ENCODE assay signal across 1 cellular context in the genomic region with DNA sequence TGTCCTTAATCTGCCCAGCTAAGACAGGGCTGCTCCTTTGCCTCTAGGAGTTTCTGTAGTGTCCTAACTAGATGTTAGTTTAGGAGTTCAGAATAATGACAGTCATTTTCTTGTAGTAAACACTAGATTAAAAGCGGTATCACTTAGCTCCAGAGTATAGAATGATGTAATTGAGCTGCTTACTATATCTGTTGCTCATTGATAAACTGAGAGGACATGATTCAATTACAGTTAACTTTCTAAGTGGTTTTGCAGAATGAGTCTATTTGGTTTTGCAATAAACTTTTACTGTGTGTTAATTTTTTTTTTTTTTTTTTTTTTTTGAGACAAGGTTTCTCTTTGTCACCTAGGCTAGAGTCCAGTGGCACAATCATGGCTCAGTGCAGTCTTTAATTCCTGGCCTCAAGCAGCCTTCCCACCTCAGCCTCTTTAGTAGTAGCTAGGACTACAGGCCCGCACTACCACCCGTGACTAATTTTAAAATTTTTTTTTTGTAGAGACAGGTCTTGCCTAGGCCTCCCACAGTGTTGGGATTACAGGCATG.
TF ChIP-seq lines count a peak whose summit lies in the region.

No MANE protein-coding gene starts in this region.

TF ChIP-seq in HEK293, 187 proteins besides CTCF, POLR2A, EP300 and RAD21 (continued from another document and continues in another):
- TF ChIP-seq, protein P1, sequence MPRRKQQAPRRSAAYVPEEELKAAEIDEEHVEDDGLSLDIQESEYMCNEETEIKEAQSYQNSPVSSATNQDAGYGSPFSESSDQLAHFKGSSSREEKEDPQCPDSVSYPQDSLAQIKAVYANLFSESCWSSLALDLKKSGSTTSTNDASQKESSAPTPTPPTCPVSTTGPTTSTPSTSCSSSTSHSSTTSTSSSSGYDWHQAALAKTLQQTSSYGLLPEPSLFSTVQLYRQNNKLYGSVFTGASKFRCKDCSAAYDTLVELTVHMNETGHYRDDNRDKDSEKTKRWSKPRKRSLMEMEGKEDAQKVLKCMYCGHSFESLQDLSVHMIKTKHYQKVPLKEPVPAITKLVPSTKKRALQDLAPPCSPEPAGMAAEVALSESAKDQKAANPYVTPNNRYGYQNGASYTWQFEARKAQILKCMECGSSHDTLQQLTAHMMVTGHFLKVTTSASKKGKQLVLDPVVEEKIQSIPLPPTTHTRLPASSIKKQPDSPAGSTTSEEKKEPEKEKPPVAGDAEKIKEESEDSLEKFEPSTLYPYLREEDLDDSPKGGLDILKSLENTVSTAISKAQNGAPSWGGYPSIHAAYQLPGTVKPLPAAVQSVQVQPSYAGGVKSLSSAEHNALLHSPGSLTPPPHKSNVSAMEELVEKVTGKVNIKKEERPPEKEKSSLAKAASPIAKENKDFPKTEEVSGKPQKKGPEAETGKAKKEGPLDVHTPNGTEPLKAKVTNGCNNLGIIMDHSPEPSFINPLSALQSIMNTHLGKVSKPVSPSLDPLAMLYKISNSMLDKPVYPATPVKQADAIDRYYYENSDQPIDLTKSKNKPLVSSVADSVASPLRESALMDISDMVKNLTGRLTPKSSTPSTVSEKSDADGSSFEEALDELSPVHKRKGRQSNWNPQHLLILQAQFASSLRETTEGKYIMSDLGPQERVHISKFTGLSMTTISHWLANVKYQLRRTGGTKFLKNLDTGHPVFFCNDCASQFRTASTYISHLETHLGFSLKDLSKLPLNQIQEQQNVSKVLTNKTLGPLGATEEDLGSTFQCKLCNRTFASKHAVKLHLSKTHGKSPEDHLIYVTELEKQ (tag by site-specific recombination; IDR thresholded peaks at IDR 0.05; ENCODE audit: borderline replicate concordance), result peak; percentile 63; the same call in 1 of the 2 replicates
- TF ChIP-seq, protein P2, sequence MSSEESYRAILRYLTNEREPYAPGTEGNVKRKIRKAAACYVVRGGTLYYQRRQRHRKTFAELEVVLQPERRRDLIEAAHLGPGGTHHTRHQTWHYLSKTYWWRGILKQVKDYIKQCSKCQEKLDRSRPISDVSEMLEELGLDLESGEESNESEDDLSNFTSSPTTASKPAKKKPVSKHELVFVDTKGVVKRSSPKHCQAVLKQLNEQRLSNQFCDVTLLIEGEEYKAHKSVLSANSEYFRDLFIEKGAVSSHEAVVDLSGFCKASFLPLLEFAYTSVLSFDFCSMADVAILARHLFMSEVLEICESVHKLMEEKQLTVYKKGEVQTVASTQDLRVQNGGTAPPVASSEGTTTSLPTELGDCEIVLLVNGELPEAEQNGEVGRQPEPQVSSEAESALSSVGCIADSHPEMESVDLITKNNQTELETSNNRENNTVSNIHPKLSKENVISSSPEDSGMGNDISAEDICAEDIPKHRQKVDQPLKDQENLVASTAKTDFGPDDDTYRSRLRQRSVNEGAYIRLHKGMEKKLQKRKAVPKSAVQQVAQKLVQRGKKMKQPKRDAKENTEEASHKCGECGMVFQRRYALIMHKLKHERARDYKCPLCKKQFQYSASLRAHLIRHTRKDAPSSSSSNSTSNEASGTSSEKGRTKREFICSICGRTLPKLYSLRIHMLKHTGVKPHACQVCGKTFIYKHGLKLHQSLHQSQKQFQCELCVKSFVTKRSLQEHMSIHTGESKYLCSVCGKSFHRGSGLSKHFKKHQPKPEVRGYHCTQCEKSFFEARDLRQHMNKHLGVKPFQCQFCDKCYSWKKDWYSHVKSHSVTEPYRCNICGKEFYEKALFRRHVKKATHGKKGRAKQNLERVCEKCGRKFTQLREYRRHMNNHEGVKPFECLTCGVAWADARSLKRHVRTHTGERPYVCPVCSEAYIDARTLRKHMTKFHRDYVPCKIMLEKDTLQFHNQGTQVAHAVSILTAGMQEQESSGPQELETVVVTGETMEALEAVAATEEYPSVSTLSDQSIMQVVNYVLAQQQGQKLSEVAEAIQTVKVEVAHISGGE (tag by site-specific recombination; conservative IDR thresholded peaks at IDR 0.05; ENCODE audit: low read depth), result no peak
- TF ChIP-seq, protein P3, sequence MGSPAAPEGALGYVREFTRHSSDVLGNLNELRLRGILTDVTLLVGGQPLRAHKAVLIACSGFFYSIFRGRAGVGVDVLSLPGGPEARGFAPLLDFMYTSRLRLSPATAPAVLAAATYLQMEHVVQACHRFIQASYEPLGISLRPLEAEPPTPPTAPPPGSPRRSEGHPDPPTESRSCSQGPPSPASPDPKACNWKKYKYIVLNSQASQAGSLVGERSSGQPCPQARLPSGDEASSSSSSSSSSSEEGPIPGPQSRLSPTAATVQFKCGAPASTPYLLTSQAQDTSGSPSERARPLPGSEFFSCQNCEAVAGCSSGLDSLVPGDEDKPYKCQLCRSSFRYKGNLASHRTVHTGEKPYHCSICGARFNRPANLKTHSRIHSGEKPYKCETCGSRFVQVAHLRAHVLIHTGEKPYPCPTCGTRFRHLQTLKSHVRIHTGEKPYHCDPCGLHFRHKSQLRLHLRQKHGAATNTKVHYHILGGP (tag by site-specific recombination; IDR thresholded peaks at IDR 0.05), result no peak
- TF ChIP-seq ZNF600 (tag by site-specific recombination; IDR thresholded peaks at IDR 0.05) (peak; percentile 74; the same call in 1 of the 2 replicates), MZF1 (tag by site-specific recombination; IDR thresholded peaks at IDR 0.05; ENCODE audit: borderline replicate concordance) (no peak), FEZF1 (tag by site-specific recombination; IDR thresholded peaks at IDR 0.05) (peak; percentile 80), PRDM1 (tag by site-specific recombination; IDR thresholded peaks at IDR 0.05) (peak; percentile 53), ZNF654 (tag by site-specific recombination; IDR thresholded peaks at IDR 0.05; ENCODE audit: low read depth) (peak; percentile 20), ZNF433 (tag by site-specific recombination; IDR thresholded peaks at IDR 0.05; ENCODE audit: low read depth) (no peak), SETDB1 (IDR thresholded peaks at IDR 0.05; ENCODE audit: insufficient read length, low read length) (no peak), ZNF629 (tag by site-specific recombination; IDR thresholded peaks at IDR 0.05) (peak; percentile 94), GLIS1 (tag by site-specific recombination; IDR thresholded peaks at IDR 0.05) (peak; percentile 82), ZNF2 (tag by site-specific recombination; IDR thresholded peaks at IDR 0.05) (peak; percentile 76), ZNF501 (tag by site-specific recombination; IDR thresholded peaks at IDR 0.05) (peak; percentile 62; the same call in 1 of the 2 replicates), OVOL3 (tag by site-specific recombination; IDR thresholded peaks at IDR 0.05) (peak; percentile 87), ZFP69B (tag by site-specific recombination; IDR thresholded peaks at IDR 0.05) (peak; percentile 54; the same call in 1 of the 2 replicates), ZNF701 (tag by site-specific recombination; IDR thresholded peaks at IDR 0.05) (no peak), ZNF146 (tag by site-specific recombination; IDR thresholded peaks at IDR 0.05) (0 out of 2 replicates have a peak, but pooled peaks have one; percentile 2), ZNF174 (tag by site-specific recombination; IDR thresholded peaks at IDR 0.05) (no peak), TCF7L2 (IDR thresholded peaks at IDR 0.05; ENCODE audit: borderline replicate concordance, low read depth, low read length) (peak; percentile 74; the same call in 1 of the 2 replicates), ZNF394 (tag by site-specific recombination; IDR thresholded peaks at IDR 0.05; ENCODE audit: borderline replicate concordance) (peak; percentile 45; the same call in 1 of the 2 replicates), ZBTB1 (tag by site-specific recombination; IDR thresholded peaks at IDR 0.05) (peak; percentile 79; the same call in 1 of the 2 replicates), ZNF184 (tag by site-specific recombination; IDR thresholded peaks at IDR 0.05) (0 out of 2 replicates have a peak, but pooled peaks have one; percentile 56), ZNF366 (tag by site-specific recombination; conservative IDR thresholded peaks at IDR 0.05) (peak; percentile 83), ZNF10 (tag by site-specific recombination; IDR thresholded peaks at IDR 0.05) (peak; percentile 33; the same call in 1 of the 2 replicates), SCRT1 (tag by site-specific recombination; IDR thresholded peaks at IDR 0.05; ENCODE audit: borderline replicate concordance) (peak; percentile 97), ZSCAN23 (tag by site-specific recombination; IDR thresholded peaks at IDR 0.05) (0 out of 2 replicates have a peak, but pooled peaks have one; percentile 50), ZNF837 (tag by site-specific recombination; IDR thresholded peaks at IDR 0.05) (no peak), TRIM28 (IDR thresholded peaks at IDR 0.05; ENCODE audit: borderline replicate concordance, low read length) (peak; percentile 35; the same call in 1 of the 2 replicates), ZFP37 (tag by site-specific recombination; IDR thresholded peaks at IDR 0.05) (peak; percentile 61; the same call in 1 of the 2 replicates), SP2 (tag by site-specific recombination; IDR thresholded peaks at IDR 0.05) (0 out of 2 replicates have a peak, but pooled peaks have one; percentile 5), ZNF664 (tag by site-specific recombination; IDR thresholded peaks at IDR 0.05) (peak; percentile 93), ZNF239 (tag by site-specific recombination; IDR thresholded peaks at IDR 0.05) (no peak), ZNF777 (tag by site-specific recombination; IDR thresholded peaks at IDR 0.05; ENCODE audit: borderline replicate concordance) (no peak)
- TF ChIP-seq, protein P4, sequence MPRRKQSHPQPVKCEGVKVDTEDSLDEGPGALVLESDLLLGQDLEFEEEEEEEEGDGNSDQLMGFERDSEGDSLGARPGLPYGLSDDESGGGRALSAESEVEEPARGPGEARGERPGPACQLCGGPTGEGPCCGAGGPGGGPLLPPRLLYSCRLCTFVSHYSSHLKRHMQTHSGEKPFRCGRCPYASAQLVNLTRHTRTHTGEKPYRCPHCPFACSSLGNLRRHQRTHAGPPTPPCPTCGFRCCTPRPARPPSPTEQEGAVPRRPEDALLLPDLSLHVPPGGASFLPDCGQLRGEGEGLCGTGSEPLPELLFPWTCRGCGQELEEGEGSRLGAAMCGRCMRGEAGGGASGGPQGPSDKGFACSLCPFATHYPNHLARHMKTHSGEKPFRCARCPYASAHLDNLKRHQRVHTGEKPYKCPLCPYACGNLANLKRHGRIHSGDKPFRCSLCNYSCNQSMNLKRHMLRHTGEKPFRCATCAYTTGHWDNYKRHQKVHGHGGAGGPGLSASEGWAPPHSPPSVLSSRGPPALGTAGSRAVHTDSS (tag by site-specific recombination; IDR thresholded peaks at IDR 0.05), result no peak
- TF ChIP-seq, protein P5, sequence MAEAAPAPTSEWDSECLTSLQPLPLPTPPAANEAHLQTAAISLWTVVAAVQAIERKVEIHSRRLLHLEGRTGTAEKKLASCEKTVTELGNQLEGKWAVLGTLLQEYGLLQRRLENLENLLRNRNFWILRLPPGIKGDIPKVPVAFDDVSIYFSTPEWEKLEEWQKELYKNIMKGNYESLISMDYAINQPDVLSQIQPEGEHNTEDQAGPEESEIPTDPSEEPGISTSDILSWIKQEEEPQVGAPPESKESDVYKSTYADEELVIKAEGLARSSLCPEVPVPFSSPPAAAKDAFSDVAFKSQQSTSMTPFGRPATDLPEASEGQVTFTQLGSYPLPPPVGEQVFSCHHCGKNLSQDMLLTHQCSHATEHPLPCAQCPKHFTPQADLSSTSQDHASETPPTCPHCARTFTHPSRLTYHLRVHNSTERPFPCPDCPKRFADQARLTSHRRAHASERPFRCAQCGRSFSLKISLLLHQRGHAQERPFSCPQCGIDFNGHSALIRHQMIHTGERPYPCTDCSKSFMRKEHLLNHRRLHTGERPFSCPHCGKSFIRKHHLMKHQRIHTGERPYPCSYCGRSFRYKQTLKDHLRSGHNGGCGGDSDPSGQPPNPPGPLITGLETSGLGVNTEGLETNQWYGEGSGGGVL (tag by site-specific recombination; IDR thresholded peaks at IDR 0.05), result no peak
- TF ChIP-seq, protein P6, sequence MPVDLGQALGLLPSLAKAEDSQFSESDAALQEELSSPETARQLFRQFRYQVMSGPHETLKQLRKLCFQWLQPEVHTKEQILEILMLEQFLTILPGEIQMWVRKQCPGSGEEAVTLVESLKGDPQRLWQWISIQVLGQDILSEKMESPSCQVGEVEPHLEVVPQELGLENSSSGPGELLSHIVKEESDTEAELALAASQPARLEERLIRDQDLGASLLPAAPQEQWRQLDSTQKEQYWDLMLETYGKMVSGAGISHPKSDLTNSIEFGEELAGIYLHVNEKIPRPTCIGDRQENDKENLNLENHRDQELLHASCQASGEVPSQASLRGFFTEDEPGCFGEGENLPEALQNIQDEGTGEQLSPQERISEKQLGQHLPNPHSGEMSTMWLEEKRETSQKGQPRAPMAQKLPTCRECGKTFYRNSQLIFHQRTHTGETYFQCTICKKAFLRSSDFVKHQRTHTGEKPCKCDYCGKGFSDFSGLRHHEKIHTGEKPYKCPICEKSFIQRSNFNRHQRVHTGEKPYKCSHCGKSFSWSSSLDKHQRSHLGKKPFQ (tag by site-specific recombination; IDR thresholded peaks at IDR 0.05), result 0 out of 2 replicates have a peak, but pooled peaks have one; percentile 42
- TF ChIP-seq, protein P7, sequence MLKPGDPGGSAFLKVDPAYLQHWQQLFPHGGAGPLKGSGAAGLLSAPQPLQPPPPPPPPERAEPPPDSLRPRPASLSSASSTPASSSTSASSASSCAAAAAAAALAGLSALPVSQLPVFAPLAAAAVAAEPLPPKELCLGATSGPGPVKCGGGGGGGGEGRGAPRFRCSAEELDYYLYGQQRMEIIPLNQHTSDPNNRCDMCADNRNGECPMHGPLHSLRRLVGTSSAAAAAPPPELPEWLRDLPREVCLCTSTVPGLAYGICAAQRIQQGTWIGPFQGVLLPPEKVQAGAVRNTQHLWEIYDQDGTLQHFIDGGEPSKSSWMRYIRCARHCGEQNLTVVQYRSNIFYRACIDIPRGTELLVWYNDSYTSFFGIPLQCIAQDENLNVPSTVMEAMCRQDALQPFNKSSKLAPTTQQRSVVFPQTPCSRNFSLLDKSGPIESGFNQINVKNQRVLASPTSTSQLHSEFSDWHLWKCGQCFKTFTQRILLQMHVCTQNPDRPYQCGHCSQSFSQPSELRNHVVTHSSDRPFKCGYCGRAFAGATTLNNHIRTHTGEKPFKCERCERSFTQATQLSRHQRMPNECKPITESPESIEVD (tag by site-specific recombination; IDR thresholded peaks at IDR 0.05), result peak; percentile 90
- TF ChIP-seq, protein P8, sequence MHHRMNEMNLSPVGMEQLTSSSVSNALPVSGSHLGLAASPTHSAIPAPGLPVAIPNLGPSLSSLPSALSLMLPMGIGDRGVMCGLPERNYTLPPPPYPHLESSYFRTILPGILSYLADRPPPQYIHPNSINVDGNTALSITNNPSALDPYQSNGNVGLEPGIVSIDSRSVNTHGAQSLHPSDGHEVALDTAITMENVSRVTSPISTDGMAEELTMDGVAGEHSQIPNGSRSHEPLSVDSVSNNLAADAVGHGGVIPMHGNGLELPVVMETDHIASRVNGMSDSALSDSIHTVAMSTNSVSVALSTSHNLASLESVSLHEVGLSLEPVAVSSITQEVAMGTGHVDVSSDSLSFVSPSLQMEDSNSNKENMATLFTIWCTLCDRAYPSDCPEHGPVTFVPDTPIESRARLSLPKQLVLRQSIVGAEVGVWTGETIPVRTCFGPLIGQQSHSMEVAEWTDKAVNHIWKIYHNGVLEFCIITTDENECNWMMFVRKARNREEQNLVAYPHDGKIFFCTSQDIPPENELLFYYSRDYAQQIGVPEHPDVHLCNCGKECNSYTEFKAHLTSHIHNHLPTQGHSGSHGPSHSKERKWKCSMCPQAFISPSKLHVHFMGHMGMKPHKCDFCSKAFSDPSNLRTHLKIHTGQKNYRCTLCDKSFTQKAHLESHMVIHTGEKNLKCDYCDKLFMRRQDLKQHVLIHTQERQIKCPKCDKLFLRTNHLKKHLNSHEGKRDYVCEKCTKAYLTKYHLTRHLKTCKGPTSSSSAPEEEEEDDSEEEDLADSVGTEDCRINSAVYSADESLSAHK (tag by site-specific recombination; IDR thresholded peaks at IDR 0.05), result peak; percentile 79
